ENCODE assay signal across 13 cellular contexts in the genomic region with DNA sequence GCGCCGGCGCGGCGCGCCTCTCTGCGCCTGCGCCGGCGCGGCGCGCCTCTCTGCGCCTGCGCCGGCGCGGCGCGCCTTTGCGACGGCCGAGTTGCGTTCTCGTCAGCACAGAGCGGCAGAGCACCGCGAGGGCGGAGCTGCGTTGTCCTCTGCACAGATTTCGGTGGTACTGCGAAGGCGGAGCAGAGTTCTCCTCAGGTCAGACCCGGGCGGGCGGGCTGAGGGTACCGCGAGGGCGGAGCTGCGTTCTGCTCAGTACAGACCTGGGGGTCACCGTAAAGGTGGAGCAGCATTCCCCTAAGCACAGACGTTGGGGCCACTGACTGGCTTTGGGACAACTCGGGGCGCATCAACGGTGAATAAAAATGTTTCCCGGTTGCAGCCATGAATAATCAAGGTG. TPM values are rescaled to one million over a fixed set of nuclear protein-coding genes. Genes with fewer than 3 reads are reported as not detected.
DNase-seq lines count a peak whose midpoint lies in the region; ATAC-seq and TF ChIP-seq lines count a peak whose summit lies in the region.
"Not testable (repeated sequence)": the region's sequence is repeated elsewhere in the genome, so short reads cannot be mapped to it uniquely, and the experiment has no call there.
"Had no signal": no experiment of that assay in that cellular context is flagged by ENCODE, and none has a peak within 500 bp of the region (broad histone marks: within the 10 kb centered on the region; RNA-seq: fewer than 3 reads in every experiment).

No MANE protein-coding gene starts in this region.

- not testable (repeated sequence) for H3K4me2 ChIP-seq in DND-41 (ENCODE audit: insufficient read depth, low read length)

- not testable (repeated sequence) for TF ChIP-seq POLR2A in spleen (IDR thresholded peaks at IDR 0.05)

- ATAC-seq in DND-41 (ENCODE audit: insufficient read depth, low read depth) = 0 out of 3 replicates have a peak, but pooled peaks have one; percentile 9
- ATAC-seq in memory B cell (ENCODE audit: low read depth) = not testable (repeated sequence)

- intact Hi-C loops in Caco-2 (cut with micrococcal nuclease; ENCODE audit: unreplicated experiment); activated CD4-positive, alpha-beta T cell treated with anti-CD3 and anti-CD28 coated beads, Interleukin-2, amount 10 ng/mL, durations not matched to agents 24 days and 14 days (cut with micrococcal nuclease); spleen (cut with DNase I; ENCODE audit: low total_unique reads): not testable (repeated sequence)

- peak; percentile 51 to 63 for DNase-seq in Caco-2
- DNase-seq in DND-41 = peak; percentile 21
- DNase-seq in activated CD4-positive, alpha-beta T cell treated with anti-CD3 and anti-CD28 coated beads, Interleukin-2, amount 10 ng/mL, durations not matched to agents 24 days and 14 days = peak; percentile 57
- not testable (repeated sequence) for DNase-seq in fibroblast of villous mesenchyme (ENCODE audit: low read depth)
- DNase-seq in memory B cell (ENCODE audit: low spot score in 2 of 2) = peak in 1 of 2 donors; percentile 23
- DNase-seq in osteocyte (ENCODE audit: extremely low spot score, unreplicated experiment) = peak; percentile 75
- peak; percentile 83 for DNase-seq in spleen

- H3K27ac ChIP-seq in DND-41 (ENCODE audit: low read length); spleen: not testable (repeated sequence)

- H3K4me3 ChIP-seq in Caco-2 (ENCODE audit: low read depth, low read length); DND-41 (ENCODE audit: low read depth in 1 of 2, low read length in 2 of 2); spleen: not testable (repeated sequence)
- peak overlapping the region; percentile 30 for H3K4me3 ChIP-seq in fibroblast of villous mesenchyme (ENCODE audit: low read depth, low read length)

- H3K36me3 ChIP-seq in Caco-2 (ENCODE audit: control insufficient read depth, insufficient read depth, low read length); DND-41 (ENCODE audit: insufficient read depth, low read length); spleen: not testable (repeated sequence)

- not testable (repeated sequence) for H2AFZ ChIP-seq in DND-41 (ENCODE audit: low read depth, low read length)

- not testable (repeated sequence) for H3K27me3 ChIP-seq in Caco-2 (replicated peaks; ENCODE audit: control insufficient read depth, insufficient read depth, low read length); DND-41 (ENCODE audit: insufficient read depth, low read length, poor library complexity); spleen (replicated peaks in 1 of 7)

- BruUV-seq in Caco-2 (replicated peaks; lab: Mats Ljungman, UMichigan) = not testable (repeated sequence)

- WGBS in spleen, 5 donors = 79 to 89% (median 81%) methylated on average over 12 to 45 of the region's 46 CpGs; no CpG with 5 or more reads in 2 of the 5 donors

- not testable (repeated sequence) for H3K4me1 ChIP-seq in Caco-2; DND-41 (ENCODE audit: insufficient read depth, low read length); spleen

- not testable (repeated sequence) for H4K20me1 ChIP-seq in DND-41 (ENCODE audit: insufficient read depth, low read length)

- H3K79me2 ChIP-seq in DND-41 (ENCODE audit: insufficient read depth, low read length) = not testable (repeated sequence)

- CTCF ChIA-PET in Caco-2 (lab: Charles Lee) = not testable (repeated sequence)

- H3K9me3 Mint-ChIP-seq in Caco-2 (ENCODE audit: unreplicated experiment); activated CD4-positive, alpha-beta T cell treated with anti-CD3 and anti-CD28 coated beads, Interleukin-2, amount 10 ng/mL, durations not matched to agents 24 days and 14 days; memory B cell; osteocyte (ENCODE audit: unreplicated experiment): not testable (repeated sequence)

- H3K36me3 Mint-ChIP-seq in Caco-2 (ENCODE audit: insufficient read depth, unreplicated experiment); activated CD4-positive, alpha-beta T cell treated with anti-CD3 and anti-CD28 coated beads, Interleukin-2, amount 10 ng/mL, durations not matched to agents 24 days and 14 days (ENCODE audit: low read depth); memory B cell; osteocyte (ENCODE audit: unreplicated experiment): not testable (repeated sequence)

- not testable (repeated sequence) for H3K9me3 ChIP-seq in Caco-2; DND-41 (ENCODE audit: insufficient read depth, low read length, severe bottlenecking); spleen

- H3K4me1 Mint-ChIP-seq in Caco-2 (ENCODE audit: low read depth, unreplicated experiment); activated CD4-positive, alpha-beta T cell treated with anti-CD3 and anti-CD28 coated beads, Interleukin-2, amount 10 ng/mL, durations not matched to agents 24 days and 14 days; memory B cell; osteocyte (ENCODE audit: unreplicated experiment): not testable (repeated sequence)

- H3K9ac ChIP-seq in DND-41 (ENCODE audit: low read depth, low read length) = not testable (repeated sequence)

- POLR2A ChIA-PET in Caco-2 (lab: Charles Lee) = not testable (repeated sequence)

- H3K27ac Mint-ChIP-seq in Caco-2 (ENCODE audit: unreplicated experiment); activated CD4-positive, alpha-beta T cell treated with anti-CD3 and anti-CD28 coated beads, Interleukin-2, amount 10 ng/mL, durations not matched to agents 24 days and 14 days; memory B cell; osteocyte (ENCODE audit: unreplicated experiment): not testable (repeated sequence)

- not testable (repeated sequence) for H3K27me3 Mint-ChIP-seq in Caco-2 (ENCODE audit: insufficient read depth, unreplicated experiment); activated CD4-positive, alpha-beta T cell treated with anti-CD3 and anti-CD28 coated beads, Interleukin-2, amount 10 ng/mL, durations not matched to agents 24 days and 14 days; memory B cell; osteocyte (ENCODE audit: unreplicated experiment)

- not testable (repeated sequence) for H3K4me3 Mint-ChIP-seq in Caco-2 (ENCODE audit: unreplicated experiment); activated CD4-positive, alpha-beta T cell treated with anti-CD3 and anti-CD28 coated beads, Interleukin-2, amount 10 ng/mL, durations not matched to agents 24 days and 14 days; osteocyte (ENCODE audit: unreplicated experiment)
- peak overlapping the region; percentile 32 for H3K4me3 Mint-ChIP-seq in memory B cell

- TF ChIP-seq CTCF in Caco-2 (IDR thresholded peaks at IDR 0.05; ENCODE audit: insufficient read depth in 1 of 2, low read depth in 1 of 2, low read length in 1 of 2, severe bottlenecking in 1 of 2, unreplicated experiment in 1 of 2); DND-41 (IDR thresholded peaks at IDR 0.05; ENCODE audit: borderline replicate concordance, extremely low read depth, low read length, poor library complexity, severe bottlenecking); fibroblast of villous mesenchyme (IDR thresholded peaks at IDR 0.05; ENCODE audit: insufficient read depth, low read depth, low read length); osteocyte (IDR thresholded peaks at IDR 0.05); spleen (IDR thresholded peaks at IDR 0.05 in 8 of 11, conservative IDR thresholded peaks at IDR 0.05 in 3 of 11): not testable (repeated sequence)

RNA-seq across cellular contexts. Expression of a gene that starts 31.8 kb away (rescaled TPM):
- total RNA-seq in Caco-2 (2022) (0.44 TPM in 1 of 2 replicates, not detected in the other), fibroblast of villous mesenchyme (not detected in 2 replicates), osteocyte (not detected in 2 replicates), spleen (1 to 10 TPM in 6 of 7 donors, under 1 TPM in 1; 0.85 to 7.1 (median 3.7) TPM)
- 8.5 and 8.7 TPM in 2 replicates for total RNA-seq in activated CD4-positive, alpha-beta T cell treated with anti-CD3 and anti-CD28 coated beads, Interleukin-2, amount 10 ng/mL, durations not matched to agents 24 days and 14 days
- 1 to 10 TPM; 1.9 to 4.3 (median 2.3) TPM for polyA plus RNA-seq in spleen
- total RNA-seq: A172, Calu3, Daoy, G401 had no signal
- polyA plus RNA-seq: AG04450, BJ had no signal
